11 cellular contexts compared by ENCODE assay signal in genomic region chr2:174332607-174333001, GRCh38. TPM values are rescaled to one million over a fixed set of nuclear protein-coding genes. Genes with fewer than 3 reads are reported as not detected.
DNase-seq lines count a peak whose midpoint lies in the region; ATAC-seq, FAIRE-seq and TF ChIP-seq lines count a peak whose summit lies in the region.
"Had no signal": no experiment of that assay in that cellular context is flagged by ENCODE, and none has a peak within 500 bp of the region (broad histone marks: within the 10 kb centered on the region; RNA-seq: fewer than 3 reads in every experiment).

No MANE protein-coding gene starts in this region.

- no peaks in the 10 kb centered on the region for H3K9me3 ChIP-seq in H1 (ENCODE audit: insufficient read depth in 2 of 2, low read depth in 1 of 2, low read length in 1 of 2)

- H2BK5ac ChIP-seq in H1 (ENCODE audit: low read depth, low read length), result no peak overlapping the region

- TF ChIP-seq CTCF in H1 (IDR thresholded peaks at IDR 0.05; ENCODE audit: control extremely low read depth in 1 of 3, insufficient read depth in 1 of 3, low read depth in 1 of 3, low read length in 3 of 3), result peak in 1 of 3 experiments; percentile 11; a peak in 2 of 4 replicates

- no peaks in the 10 kb centered on the region; a peak in 1 of 8 replicates for H3K36me3 ChIP-seq in H1 (ENCODE audit: control insufficient read depth in 2 of 4, insufficient read depth in 4 of 4, low read length in 3 of 4)
- H3K36me3 ChIP-seq: BLaER1, gastroesophageal sphincter had no signal

- peaks cover 18% of the 10 kb centered on the region; the same call in 1 of the 2 replicates for H3K23me2 ChIP-seq in H1 (ENCODE audit: low read depth, low read length)

- no peaks in the 10 kb centered on the region for H3K79me1 ChIP-seq in H1 (ENCODE audit: low read depth, low read length)

- peaks cover 16 to 43% (median 22%) of the 10 kb centered on the region in 4 experiments for H3K4me1 ChIP-seq in H1 (replicated peaks in 1 of 4; ENCODE audit: control insufficient read depth in 3 of 4, insufficient read depth in 4 of 4, low read length in 3 of 4)

- H3K4me3 ChIP-seq in H1 (ENCODE audit: extremely low read depth in 1 of 4, insufficient read depth in 2 of 4, low read depth in 3 of 4, low read length in 4 of 4), result peak overlapping the region in 3 of 4 experiments; percentile 12 to 51 (median 23); a peak in 6 of 8 replicates
- H3K4me3 ChIP-seq: BLaER1, gastroesophageal sphincter had no signal

- no peak overlapping the region for H3K4me3 Mint-ChIP-seq in activated CD8-positive, alpha-beta memory T cell treated with anti-CD3 and anti-CD28 coated beads, Interleukin-2, amount 10 ng/mL, durations not matched to agents 7 days and 5 days
- H3K4me3 Mint-ChIP-seq in stimulated activated naive CD8-positive, alpha-beta T cell treated with anti-CD3 and anti-CD28 coated beads, Interleukin-15, amount 100 ng/mL, for 72 hours, result peak overlapping the region; percentile 70 to 77

- TF ChIP-seq POLR2A in H1 (IDR thresholded peaks at IDR 0.05; ENCODE audit: control extremely low read depth in 1 of 2, low read depth in 2 of 2, low read length in 2 of 2), result no peak
- no peak for TF ChIP-seq POLR2A in erythroblast (IDR thresholded peaks at IDR 0.05; ENCODE audit: low read length)

- H3K4me1 Mint-ChIP-seq in activated CD8-positive, alpha-beta memory T cell treated with anti-CD3 and anti-CD28 coated beads, Interleukin-2, amount 10 ng/mL, durations not matched to agents 7 days and 5 days, result peaks cover 28% of the 10 kb centered on the region
- H3K4me1 Mint-ChIP-seq in stimulated activated naive CD8-positive, alpha-beta T cell treated with anti-CD3 and anti-CD28 coated beads, Interleukin-15, amount 100 ng/mL, for 72 hours, result peaks cover 67% of the 10 kb centered on the region

- 0% methylated on average over 14 of the region's 14 CpGs; no CpG with 5 or more reads in 1 of the 2 experiments for WGBS in H1 (ENCODE audit: extremely low coverage in 1 of 2, insufficient coverage in 1 of 2, insufficient read length in 1 of 2, insufficient replicate concordance in 2 of 2, low coverage in 1 of 2, low lambda C conversion rate in 2 of 2, missing lambda C conversion rate in 1 of 2), 2 experiments

- no peaks in the 10 kb centered on the region for H3K9me3 Mint-ChIP-seq in activated CD8-positive, alpha-beta memory T cell treated with anti-CD3 and anti-CD28 coated beads, Interleukin-2, amount 10 ng/mL, durations not matched to agents 7 days and 5 days (ENCODE audit: low read depth)
- no peaks in the 10 kb centered on the region for H3K9me3 Mint-ChIP-seq in stimulated activated naive CD8-positive, alpha-beta T cell treated with anti-CD3 and anti-CD28 coated beads, Interleukin-15, amount 100 ng/mL, for 72 hours

- CTCF ChIA-PET in activated CD8-positive, alpha-beta memory T cell treated with anti-CD3 and anti-CD28 coated beads, Interleukin-2, amount 10 ng/mL, durations not matched to agents 7 days and 5 days (lab: Charles Lee), result interaction anchor here (3.3 kb wide), 1 partner anchor 8 kb away, joined by 26 read pairs; no protein-coding TSS in a partner anchor
- CTCF ChIA-PET in H1 (lab: Charles Lee; ENCODE audit: partially characterized antibody), result no interaction called here

- H3K36me3 Mint-ChIP-seq in activated CD8-positive, alpha-beta memory T cell treated with anti-CD3 and anti-CD28 coated beads, Interleukin-2, amount 10 ng/mL, durations not matched to agents 7 days and 5 days, result peaks cover 2% of the 10 kb centered on the region

- POLR2A ChIA-PET in H1 (lab: Charles Lee; ENCODE audit: partially characterized antibody), result interaction anchor here (0.6 kb wide), 1 partner anchor 113 kb away, joined by 3 read pairs; no protein-coding TSS in a partner anchor

- H3K23ac ChIP-seq in H1 (ENCODE audit: insufficient read length), result no peak overlapping the region

- no peak overlapping the region for H3K14ac ChIP-seq in H1 (ENCODE audit: insufficient read length)

- H4K91ac ChIP-seq in H1 (replicated peaks; ENCODE audit: insufficient read length, low read length), result no peak overlapping the region

- no peak overlapping the region for H2AFZ ChIP-seq in H1 (ENCODE audit: low read length)

- H3K4ac ChIP-seq in H1 (replicated peaks; ENCODE audit: insufficient read length, low read depth, low read length), result no peak overlapping the region

- H4K5ac ChIP-seq in H1 (ENCODE audit: insufficient read length, low read depth, low read length), result no peak overlapping the region

- H2BK15ac ChIP-seq in H1 (ENCODE audit: low read length), result no peak overlapping the region

- H2BK12ac ChIP-seq in H1 (ENCODE audit: low read depth, low read length), result 0 out of 2 replicates have a peak overlapping the region, but pooled peaks have one; percentile 69

- TF ChIP-seq RAD21 in H1 (IDR thresholded peaks at IDR 0.05 in 1 of 2, conservative IDR thresholded peaks at IDR 0.05 in 1 of 2; ENCODE audit: low read depth in 2 of 2, low read length in 2 of 2), result peak; percentile 29 to 35; a peak in 2 of 4 replicates

- H3K56ac ChIP-seq in H1 (replicated peaks; ENCODE audit: insufficient read length, low read depth, low read length), result no peak overlapping the region

- peak overlapping the region; percentile 67 to 84 for H3K4me2 ChIP-seq in H1 (ENCODE audit: insufficient read depth in 1 of 2, low read depth in 2 of 2, low read length in 2 of 2)
- H3K4me2 ChIP-seq: BLaER1 had no signal

- peaks cover 73 to 98% (median 93%) of the 10 kb centered on the region in 4 experiments for H3K27me3 ChIP-seq in H1 (replicated peaks in 1 of 4; ENCODE audit: control insufficient read depth in 3 of 4, extremely low read depth in 1 of 4, insufficient read depth in 3 of 4, low read length in 3 of 4)

- no peak overlapping the region for H4K8ac ChIP-seq in H1 (ENCODE audit: extremely low read depth, insufficient read depth, low read length)

- DNase-seq in activated CD8-positive, alpha-beta memory T cell treated with anti-CD3 and anti-CD28 coated beads, Interleukin-2, amount 10 ng/mL, durations not matched to agents 7 days and 5 days, result no peak
- no peak for DNase-seq in activated CD8-positive, alpha-beta memory T cell treated with anti-CD3 and anti-CD28 coated beads for 24 hours
- DNase-seq in NCI-H2227 treated with DMSO at 0.1 percent for 48 hours (lab: John Stamatoyannopoulos, UW) (peak; percentile 81), H1 (ENCODE audit: low read depth in 1 of 2, low spot score in 2 of 2) (peak in 1 of 2 experiments; percentile 70), erythroblast (lab: John Stamatoyannopoulos, UW) (no peak), SW480 (ENCODE audit: low spot score) (no peak)
- DNase-seq in stimulated activated naive CD8-positive, alpha-beta T cell treated with anti-CD3 and anti-CD28 coated beads, Interleukin-15, amount 100 ng/mL, for 72 hours, result no peak
- DNase-seq: caudate nucleus had no signal

- H3K18ac ChIP-seq in H1 (ENCODE audit: extremely low read depth, low read length), result no peak overlapping the region

- H3K9ac ChIP-seq in H1 (replicated peaks in 1 of 4; ENCODE audit: extremely low read depth in 1 of 4, low read depth in 3 of 4, low read length in 3 of 4), result no peak overlapping the region
- H3K9ac ChIP-seq: BLaER1 had no signal

- H3K27ac Mint-ChIP-seq in activated CD8-positive, alpha-beta memory T cell treated with anti-CD3 and anti-CD28 coated beads, Interleukin-2, amount 10 ng/mL, durations not matched to agents 7 days and 5 days, result peak overlapping the region; percentile 11
- H3K27ac Mint-ChIP-seq in stimulated activated naive CD8-positive, alpha-beta T cell treated with anti-CD3 and anti-CD28 coated beads, Interleukin-15, amount 100 ng/mL, for 72 hours, result no peak overlapping the region

- no peak for TF ChIP-seq EP300 in H1 (IDR thresholded peaks at IDR 0.05; ENCODE audit: borderline replicate concordance in 1 of 2, low read depth in 2 of 2, low read length in 2 of 2)

- peak overlapping the region; percentile 21; the same call in 1 of the 2 replicates for H2BK20ac ChIP-seq in H1 (ENCODE audit: low read length)

- no peak overlapping the region for H3K27ac ChIP-seq in H1 (ENCODE audit: low read depth, low read length)
- H3K27ac ChIP-seq: BLaER1, gastroesophageal sphincter had no signal

- no peak overlapping the region for H2AK5ac ChIP-seq in H1 (ENCODE audit: low read depth, low read length)

- no peak overlapping the region for H2BK120ac ChIP-seq in H1 (replicated peaks; ENCODE audit: low read depth, low read length)

- peaks cover 87% of the 10 kb centered on the region for H3K27me3 Mint-ChIP-seq in activated CD8-positive, alpha-beta memory T cell treated with anti-CD3 and anti-CD28 coated beads, Interleukin-2, amount 10 ng/mL, durations not matched to agents 7 days and 5 days
- peaks cover 100% of the 10 kb centered on the region for H3K27me3 Mint-ChIP-seq in stimulated activated naive CD8-positive, alpha-beta T cell treated with anti-CD3 and anti-CD28 coated beads, Interleukin-15, amount 100 ng/mL, for 72 hours

- H3K79me2 ChIP-seq in H1 (ENCODE audit: control insufficient read depth in 1 of 2, insufficient read depth in 2 of 2, low read length in 2 of 2), result no peaks in the 10 kb centered on the region

- ATAC-seq in activated CD8-positive, alpha-beta memory T cell treated with anti-CD3 and anti-CD28 coated beads, Interleukin-2, amount 10 ng/mL, durations not matched to agents 7 days and 5 days, result no peak
- no peak for ATAC-seq in stimulated activated naive CD8-positive, alpha-beta T cell treated with anti-CD3 and anti-CD28 coated beads, Interleukin-15, amount 100 ng/mL, for 72 hours
- no peak for ATAC-seq in GM21515 (IDR thresholded peaks at IDR 0.05; ENCODE audit: unreplicated experiment)
- ATAC-seq: gastroesophageal sphincter had no signal

- FAIRE-seq in H1 (lab: Jason Lieb, UNC), result no peak

- peaks cover 4 to 14% of the 10 kb centered on the region in 2 experiments for H4K20me1 ChIP-seq in H1 (replicated peaks in 1 of 2; ENCODE audit: control insufficient read depth in 1 of 2, insufficient read depth in 2 of 2, low read length in 2 of 2)

TF ChIP-seq in H1, 55 proteins besides CTCF, POLR2A, EP300 and RAD21:
- TF ChIP-seq KDM5A (IDR thresholded peaks at IDR 0.05; ENCODE audit: low read length) (no peak), GABPA (IDR thresholded peaks at IDR 0.05; ENCODE audit: borderline replicate concordance, insufficient read depth, low read length) (no peak)

RNA-seq across cellular contexts. Expression of gene SP9, which starts 2.1 kb away (rescaled TPM):
- total RNA-seq in activated CD8-positive, alpha-beta memory T cell treated with anti-CD3 and anti-CD28 coated beads, Interleukin-2, amount 10 ng/mL, durations not matched to agents 7 days and 5 days, result not detected
- total RNA-seq in H1 (2021; fragmentation: NEBNext Ultra II Directional; extraction: Animal tissue kit (Norgen Biotek cat#: 25700)), result 0.11 TPM in 2 replicates
- 0.03 and 0.06 TPM in 2 replicates for polyA plus RNA-seq in H1 (2011; rRNA removed)
- polyA plus RNA-seq in H1 (2011; cell fraction: cytosol; rRNA removed), result 0.05 TPM
- 0.09 TPM for polyA plus RNA-seq in H1 (2011; cell fraction: nucleus; rRNA removed)
- not detected in 4 replicates for polyA plus RNA-seq in H1 (2012, experiment 1 of 2)
- polyA plus RNA-seq in H1 (2012, experiment 2 of 2), result not detected
- polyA plus RNA-seq in H1 (2013, experiment 1 of 2), result 0.04 TPM
- polyA plus RNA-seq in H1 (2013, experiment 2 of 2), result 0.07 TPM
- polyA minus RNA-seq in H1 (2011; rRNA and poly(A)+ RNA removed), result not detected in 2 replicates
- not detected for polyA minus RNA-seq in H1 (2011; cell fraction: cytosol; rRNA and poly(A)+ RNA removed)
- polyA minus RNA-seq in H1 (2011; cell fraction: nucleus; rRNA and poly(A)+ RNA removed), result not detected
- total RNA-seq: gastroesophageal sphincter had no signal
